Comparison of ENCODE assay signal across 10 cellular contexts in the genomic region with DNA sequence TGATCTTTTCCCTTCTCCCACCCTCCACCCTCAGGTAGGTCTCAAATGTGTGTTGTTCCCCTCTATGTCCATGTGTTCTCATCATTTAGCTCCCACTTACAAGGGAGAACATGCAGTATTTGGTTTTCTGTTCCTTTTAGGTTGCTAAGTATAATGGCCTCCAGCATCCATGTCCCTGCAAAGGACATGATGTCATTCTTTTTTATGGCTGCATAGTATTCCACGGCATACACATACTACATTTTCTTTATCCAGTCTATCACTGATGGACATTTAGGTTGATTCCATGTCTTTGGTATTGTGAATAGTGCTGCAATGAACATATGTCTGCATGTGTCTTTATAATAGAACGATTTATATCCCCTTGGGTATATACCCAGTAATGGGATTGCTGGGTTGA. TPM values are rescaled to one million over a fixed set of nuclear protein-coding genes. Genes with fewer than 3 reads are reported as not detected.
"Had no signal": no experiment of that assay in that cellular context is flagged by ENCODE, and none has a peak within 500 bp of the region (broad histone marks: within the 10 kb centered on the region; RNA-seq: fewer than 3 reads in every experiment).

No MANE protein-coding gene starts in this region.

RNA-seq across cellular contexts. Expression of a gene that starts 10.7 kb away (rescaled TPM):
- total RNA-seq: Peyer's patch, RPMI7951, SJSA1, SK-MEL-5 had no signal

RNA-seq across cellular contexts. Expression of a gene that starts 47.5 kb away (rescaled TPM):
- total RNA-seq: OCI-LY7, PC-3, PC-9, Peyer's patch, RPMI7951, SJCRH30, SJSA1, SK-MEL-5, T-cell had no signal
- polyA plus RNA-seq: SK-N-SH had no signal
